14 cellular contexts compared by ENCODE assay signal in the genomic region with DNA sequence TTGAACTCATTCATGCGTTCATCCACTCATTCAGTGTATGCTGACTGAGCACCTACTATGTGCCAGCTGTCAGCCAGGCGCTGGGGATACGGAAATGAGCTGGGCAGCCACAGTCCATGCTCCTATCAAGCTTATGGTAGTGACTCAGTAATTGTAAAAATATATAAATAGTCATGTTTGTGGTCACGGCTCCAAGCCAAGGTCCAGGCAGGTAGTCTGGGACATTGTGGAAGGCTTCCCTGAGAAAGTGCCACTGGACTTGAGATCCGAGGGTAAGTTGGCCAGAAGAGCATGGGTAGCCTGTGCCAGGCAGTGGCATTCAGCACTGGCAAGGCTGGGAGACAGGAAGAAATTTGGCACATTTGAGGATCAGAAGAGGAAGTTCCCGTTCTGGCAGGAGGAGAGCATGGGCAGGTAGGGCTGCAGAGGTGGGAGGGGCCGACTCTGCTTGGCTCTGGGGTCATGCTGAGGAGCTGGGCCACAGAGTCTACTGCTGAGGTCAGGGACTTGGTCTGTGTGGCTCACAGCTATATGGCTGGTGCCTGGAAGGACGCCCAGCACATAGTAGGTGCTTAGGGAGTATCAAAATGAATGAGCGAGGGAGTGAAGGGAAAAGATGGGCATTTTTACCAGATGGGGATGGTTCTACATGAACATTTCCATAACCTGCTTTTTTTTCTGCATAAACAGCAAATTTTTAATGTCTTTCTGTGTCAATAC. TPM values are rescaled to one million over a fixed set of nuclear protein-coding genes. Genes with fewer than 3 reads are reported as not detected.
DNase-seq lines count a peak whose midpoint lies in the region; ATAC-seq and TF ChIP-seq lines count a peak whose summit lies in the region.
"Had no signal": no experiment of that assay in that cellular context is flagged by ENCODE, and none has a peak within 500 bp of the region (broad histone marks: within the 10 kb centered on the region; RNA-seq: fewer than 3 reads in every experiment).

No MANE protein-coding gene starts in this region.

- BruUV-seq in PC-3 (replicated peaks; lab: Mats Ljungman, UMichigan) = no TSS peak

- no peaks in the 10 kb centered on the region for H3K27me3 ChIP-seq in PC-3 (ENCODE audit: low read length)
- peaks cover 0 to 3% of the 10 kb centered on the region in 2 experiments for H3K27me3 ChIP-seq in mesenchymal stem cell (ENCODE audit: control insufficient read depth in 1 of 2, insufficient read depth in 1 of 2, low read length in 2 of 2)
- H3K27me3 ChIP-seq in thyroid gland = no peaks in the 10 kb centered on the region
- no peaks in the 10 kb centered on the region for H3K27me3 ChIP-seq in tibial artery

- no peak overlapping the region for H2BK12ac ChIP-seq in mesenchymal stem cell (ENCODE audit: low read length in 2 of 2)

- peaks cover 6% of the 10 kb centered on the region for H3F3A ChIP-seq in PC-3 (ENCODE audit: low read length, unreplicated experiment)

- H3K4ac ChIP-seq in mesenchymal stem cell (ENCODE audit: low read depth in 1 of 2, low read length in 2 of 2) = no peak overlapping the region

- TF ChIP-seq CTCF in PC-3 (conservative IDR thresholded peaks at IDR 0.05; ENCODE audit: low read depth, low read length) = no peak
- no peak for TF ChIP-seq CTCF in chondrocyte (IDR thresholded peaks at IDR 0.05)
- no peak for TF ChIP-seq CTCF in thyroid gland (IDR thresholded peaks at IDR 0.05)
- TF ChIP-seq CTCF in tibial artery (IDR thresholded peaks at IDR 0.05) = no peak

- WGBS in mesenchymal stem cell = 94% methylated on average over 7 of the region's 9 CpGs
- 52 to 68% methylated on average over 9 of the region's 9 CpGs for WGBS in thyroid gland, 2 donors

- no peak overlapping the region for H2BK5ac ChIP-seq in mesenchymal stem cell (ENCODE audit: low read depth, low read length, poor library complexity, severe bottlenecking)

- peaks cover 14% of the 10 kb centered on the region for H3K36me3 Mint-ChIP-seq in chondrocyte (ENCODE audit: low read depth)
- H3K36me3 Mint-ChIP-seq: CD8-positive, alpha-beta T cell had no signal

- H4K8ac ChIP-seq in mesenchymal stem cell (ENCODE audit: low read length) = no peak overlapping the region

- H3K9ac ChIP-seq in PC-3 (ENCODE audit: low read length) (peak overlapping the region; percentile 49; the same call in 1 of the 2 replicates), mesenchymal stem cell (ENCODE audit: low read length) (no peak overlapping the region)
- H3K9ac ChIP-seq: KMS-11 had no signal

- H2AFZ ChIP-seq in PC-3 (ENCODE audit: low read length) (no peak overlapping the region), mesenchymal stem cell (ENCODE audit: low read depth, low read length) (peak overlapping the region; percentile 51)

- H3K9me3 Mint-ChIP-seq in chondrocyte (ENCODE audit: low read depth) = no peaks in the 10 kb centered on the region
- H3K9me3 Mint-ChIP-seq: CD8-positive, alpha-beta T cell; stimulated activated naive CD8-positive, alpha-beta T cell treated with anti-CD3 and anti-CD28 coated beads, Interleukin-15, amount 100 ng/mL, for 72 hours had no signal

- no peak overlapping the region for H3K27ac Mint-ChIP-seq in chondrocyte (ENCODE audit: unreplicated experiment)
- H3K27ac Mint-ChIP-seq: CD8-positive, alpha-beta T cell had no signal

- H3K14ac ChIP-seq in mesenchymal stem cell (ENCODE audit: low read length in 2 of 2) = no peak overlapping the region

- no peak overlapping the region for H3K23ac ChIP-seq in mesenchymal stem cell (ENCODE audit: low read length in 2 of 2)

- H3K27me3 Mint-ChIP-seq in chondrocyte (ENCODE audit: low read depth) = no peaks in the 10 kb centered on the region

- H3K4me2 ChIP-seq in PC-3 (ENCODE audit: low read length) (peak overlapping the region; percentile 65), mesenchymal stem cell (ENCODE audit: low read length, poor library complexity, severe bottlenecking) (no peak overlapping the region)
- H3K4me2 ChIP-seq: KMS-11 had no signal

- H3K4me3 ChIP-seq in PC-3 (ENCODE audit: low read length) = no peak overlapping the region
- no peak overlapping the region for H3K4me3 ChIP-seq in mesenchymal stem cell (ENCODE audit: insufficient read depth in 1 of 2, low read depth in 1 of 2, low read length in 2 of 2)
- no peak overlapping the region for H3K4me3 ChIP-seq in thyroid gland (replicated peaks in 1 of 3)
- no peak overlapping the region for H3K4me3 ChIP-seq in tibial artery

- H2AK5ac ChIP-seq in mesenchymal stem cell (ENCODE audit: low read length, severe bottlenecking) = no peak overlapping the region

- DNase-seq in PC-3 (peak; percentile 90), chondrocyte (ENCODE audit: low spot score) (peak; percentile 70), mesenchymal stem cell (no peak), thyroid gland (peak; percentile 62 to 63), hepatic stellate cell (ENCODE audit: low spot score) (no peak), GM03348 (ENCODE audit: low spot score) (no peak), tibial artery (no peak)
- DNase-seq: CD8-positive, alpha-beta T cell; NCI-H187 treated with DMSO at 0.1 percent for 48 hours; NK-92 treated with Interleukin-12 subunit alpha and Interleukin-12 subunit beta, amount 100 ng/mL, for 24 hours; retina; stimulated activated naive CD8-positive, alpha-beta T cell treated with anti-CD3 and anti-CD28 coated beads, Interleukin-15, amount 100 ng/mL, for 72 hours had no signal

- intact Hi-C loops in PC-3 (cut with micrococcal nuclease) = no loop called here
- intact Hi-C loops in thyroid gland (cut with DNase I) = no loop called here
- intact Hi-C loops in tibial artery (cut with DNase I; ENCODE audit: low total_unique reads) = no loop called here

- H2BK15ac ChIP-seq in mesenchymal stem cell (ENCODE audit: low read depth, poor library complexity, severe bottlenecking) = no peak overlapping the region

- no peak overlapping the region for H2BK120ac ChIP-seq in mesenchymal stem cell (ENCODE audit: low read depth, low read length)

- H3K4me1 ChIP-seq in PC-3 (ENCODE audit: insufficient read depth, low read length) (peaks cover 53% of the 10 kb centered on the region), mesenchymal stem cell (ENCODE audit: control insufficient read depth, insufficient read depth, low read depth, low read length) (peaks cover 10% of the 10 kb centered on the region), thyroid gland (peaks cover 25 to 44% of the 10 kb centered on the region in 2 donors), tibial artery (peaks cover 0 to 76% (median 32%) of the 10 kb centered on the region in 4 donors)

- H4K20me1 ChIP-seq in PC-3 (ENCODE audit: low read length) = peaks cover 23% of the 10 kb centered on the region; the same call in 1 of the 2 replicates

- no peak overlapping the region for H4K91ac ChIP-seq in mesenchymal stem cell (ENCODE audit: low read length)

- ATAC-seq in PC-3 = peak; percentile 87
- ATAC-seq: activated CD4-positive, CD25-positive, alpha-beta regulatory T cell treated with anti-CD3 and anti-CD28 coated beads, Interleukin-2, amount 50 U/mL, for 24 hours; CD8-positive, alpha-beta T cell; stimulated activated naive CD8-positive, alpha-beta T cell treated with anti-CD3 and anti-CD28 coated beads, Interleukin-15, amount 100 ng/mL, for 72 hours had no signal

- peaks cover 10% of the 10 kb centered on the region; the same call in 1 of the 2 replicates for H3K36me3 ChIP-seq in PC-3 (ENCODE audit: low read depth, low read length)
- peaks cover 0 to 35% of the 10 kb centered on the region in 2 experiments for H3K36me3 ChIP-seq in mesenchymal stem cell (ENCODE audit: control insufficient read depth in 1 of 2, insufficient read depth in 2 of 2, low read depth in 1 of 2, low read length in 2 of 2)
- no peaks in the 10 kb centered on the region for H3K36me3 ChIP-seq in thyroid gland
- no peaks in the 10 kb centered on the region for H3K36me3 ChIP-seq in tibial artery

- no peak overlapping the region for H3K18ac ChIP-seq in mesenchymal stem cell (ENCODE audit: low read depth in 1 of 2, low read length in 2 of 2)

- H3K79me1 ChIP-seq in mesenchymal stem cell (replicated peaks; ENCODE audit: low read length, poor library complexity, severe bottlenecking) = peaks cover 45% of the 10 kb centered on the region

- POLR2A ChIA-PET in PC-3 (lab: Charles Lee; ENCODE audit: unreplicated experiment) = no interaction called here

- H3K4me3 Mint-ChIP-seq in chondrocyte (ENCODE audit: unreplicated experiment) = no peak overlapping the region
- H3K4me3 Mint-ChIP-seq: CD8-positive, alpha-beta T cell; stimulated activated naive CD8-positive, alpha-beta T cell treated with anti-CD3 and anti-CD28 coated beads, Interleukin-15, amount 100 ng/mL, for 72 hours had no signal

- H3K9me2 ChIP-seq in PC-3 (replicated peaks; ENCODE audit: low read length) = no peaks in the 10 kb centered on the region

- no peak for TF ChIP-seq POLR2A in thyroid gland (IDR thresholded peaks at IDR 0.05)

- no peaks in the 10 kb centered on the region for H3K9me3 ChIP-seq in PC-3 (ENCODE audit: low read length)
- no peaks in the 10 kb centered on the region for H3K9me3 ChIP-seq in mesenchymal stem cell (ENCODE audit: control insufficient read depth, low read length)
- no peaks in the 10 kb centered on the region for H3K9me3 ChIP-seq in thyroid gland
- H3K9me3 ChIP-seq in tibial artery = no peaks in the 10 kb centered on the region

- H3K27ac ChIP-seq in PC-3 (ENCODE audit: low read length) = peak overlapping the region; percentile 86
- no peak overlapping the region for H3K27ac ChIP-seq in mesenchymal stem cell (ENCODE audit: low read length, poor library complexity, severe bottlenecking)
- H3K27ac ChIP-seq in thyroid gland = peak overlapping the region in 1 of 3 donors; percentile 54
- no peak overlapping the region for H3K27ac ChIP-seq in tibial artery
- H3K27ac ChIP-seq: KMS-11 had no signal

- CTCF ChIA-PET in PC-3 (lab: Charles Lee) = interaction anchor here (0.6 to 1.3 kb wide), 3 partner anchors 17 to 508 kb away, joined by 3 to 5 read pairs (median 5); no protein-coding TSS in a partner anchor

- peaks cover 86% of the 10 kb centered on the region for H3K79me2 ChIP-seq in PC-3 (ENCODE audit: low read length)

- H3K4me1 Mint-ChIP-seq in chondrocyte (ENCODE audit: low read depth) = peaks cover 5% of the 10 kb centered on the region

RNA-seq across cellular contexts. Expression of gene PTPRF, which starts 6.9 kb away (rescaled TPM):
- total RNA-seq in PC-3 (2014; rRNA removed) (67.4 and 100 TPM in 2 replicates), chondrocyte (54.6 to 66.7 TPM (median 62.0 TPM) in 3 replicates), thyroid gland (10 to 100 TPM; 53.2 to 80.6 (median 71.7) TPM)
- polyA plus RNA-seq in mesenchymal stem cell (2013, experiment 1 of 2) = 51.3 TPM
- 51.0 TPM for polyA plus RNA-seq in mesenchymal stem cell (2013, experiment 2 of 2)

Comparison
In these comparisons a context has a peak if more than half of its experiments do, and no peak if none do; other contexts are left out.
1. DNase-seq: peak in PC-3 (single experiment), chondrocyte (single experiment) and thyroid gland (2 of 2); none in mesenchymal stem cell (single experiment), hepatic stellate cell (single experiment), GM03348 (single experiment) and tibial artery (0 of 2).